Comparison of ENCODE assay signal across 27 cellular contexts in genomic region chr15:63112871-63113270, GRCh38.
"Had no signal": no experiment of that assay in that cellular context is flagged by ENCODE, and none has a peak within 500 bp of the region (broad histone marks: within the 10 kb centered on the region; RNA-seq: fewer than 3 reads in every experiment).

No MANE protein-coding gene starts in this region.

- DNase-seq: activated CD4-positive, alpha-beta T cell treated with anti-CD3 and anti-CD28 coated beads for 1 hour; activated CD4-positive, alpha-beta T cell treated with anti-CD3 and anti-CD28 coated beads, Interleukin-2, amount 50 U/mL, for 1 hour; activated CD8-positive, alpha-beta T cell treated with anti-CD3 and anti-CD28 coated beads for 36 hours; activated T-cell treated with anti-CD3 and anti-CD28 coated beads, Interleukin-2, amount 50 U/mL, for 4 hours; anterior cingulate cortex; body of pancreas; colonic mucosa; effector memory CD4-positive, alpha-beta T cell; gastrocnemius medialis; glutamatergic neuron; left cardiac atrium; left ventricle myocardium superior; mucosa of descending colon; naive B cell; nephron progenitor cell; right cardiac atrium; spleen; stimulated activated naive CD4-positive, alpha-beta T cell; T-helper 2 cell; transverse colon had no signal

- H3K79me2 ChIP-seq: hepatocyte, parathyroid adenoma had no signal

- H3K27ac ChIP-seq: body of pancreas, colonic mucosa, gastrocnemius medialis, hepatocyte, parathyroid adenoma, spleen, suprapubic skin, transverse colon had no signal

- FAIRE-seq: keratinocyte, urothelium cell line had no signal

- H3K27me3 ChIP-seq: body of pancreas, colonic mucosa, gastrocnemius medialis, hepatocyte, suprapubic skin, transverse colon had no signal

- H3K36me3 ChIP-seq: colonic mucosa, gastrocnemius medialis, spleen, suprapubic skin, transverse colon had no signal

- H3K4me1 ChIP-seq: body of pancreas, colonic mucosa, gastrocnemius medialis, parathyroid adenoma, spleen, suprapubic skin had no signal

- H3K4me2 ChIP-seq: hepatocyte had no signal

- H3K9me3 ChIP-seq: body of pancreas, colonic mucosa, gastrocnemius medialis, mucosa of descending colon, spleen, suprapubic skin, transverse colon had no signal

- ATAC-seq: activated CD8-positive, alpha-beta T cell treated with anti-CD3 and anti-CD28 coated beads for 36 hours; activated naive CD4-positive, alpha-beta T cell treated with anti-CD3 and anti-CD28 coated beads, Interleukin-2, amount 50 U/mL, for 72 hours; activated T-cell treated with anti-CD3 and anti-CD28 coated beads, Interleukin-2, amount 50 U/mL, for 4 hours; body of pancreas; gastrocnemius medialis; left cardiac atrium; left ventricle myocardium superior; mucosa of descending colon; right cardiac atrium; WTC11 had no signal

- H3K9ac ChIP-seq: parathyroid adenoma had no signal

- H2AFZ ChIP-seq: hepatocyte, parathyroid adenoma had no signal

- H3K4me3 ChIP-seq: body of pancreas, colonic mucosa, gastrocnemius medialis, hepatocyte, mucosa of descending colon, spleen, suprapubic skin, transverse colon had no signal
